Comparison of ENCODE assay signal across 1 cellular context in the genomic region with DNA sequence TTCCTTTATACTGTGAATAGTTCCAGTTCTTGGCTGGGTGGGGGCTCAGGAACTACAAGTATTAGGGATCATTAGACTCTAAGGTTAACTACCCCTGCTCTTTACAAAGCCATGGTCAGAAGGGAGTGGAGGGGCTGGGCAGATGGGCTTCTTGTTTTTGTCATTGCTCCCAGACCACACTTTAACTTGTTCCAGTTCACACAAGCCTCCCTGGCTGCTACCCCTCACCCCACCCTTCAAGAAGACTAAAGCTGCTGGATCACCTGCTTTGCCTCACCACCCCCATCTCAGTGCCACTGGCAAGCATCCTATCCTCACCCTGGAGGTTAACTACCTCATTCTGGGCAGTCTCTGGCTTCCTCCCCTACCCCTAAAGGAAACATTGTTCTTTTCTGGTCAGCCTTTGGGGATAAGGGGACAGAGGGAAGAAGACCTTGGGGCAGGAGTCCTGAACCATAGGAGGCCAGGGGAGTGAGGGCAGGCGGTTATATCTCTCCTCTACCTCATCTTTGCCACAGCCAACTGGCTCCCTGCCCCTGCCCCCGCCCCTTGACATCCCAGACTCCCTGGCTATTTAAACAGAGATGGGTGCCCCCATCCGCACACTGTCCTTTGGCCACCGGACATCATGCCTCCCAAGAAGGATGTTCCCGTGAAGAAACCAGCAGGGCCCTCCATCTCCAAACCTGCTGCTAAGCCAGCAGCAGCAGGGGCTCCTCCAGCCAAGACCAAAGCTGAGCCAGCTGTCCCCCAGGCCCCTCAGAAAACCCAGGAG.
A peak's percentile ranks its signal among the peaks of the same experiment; 100 is the strongest.
TF ChIP-seq lines count a peak whose summit lies in the region.

No MANE protein-coding gene starts in this region.

TF ChIP-seq in HepG2, 621 proteins besides CTCF, POLR2A, EP300 and RAD21:
- TF ChIP-seq ZNF557 (CRISPR knock-in tag; IDR thresholded peaks at IDR 0.05) (no peak), GATAD2A (CRISPR knock-in tag; IDR thresholded peaks at IDR 0.05) (0 out of 2 replicates have a peak, but pooled peaks have one; percentile 2), SUZ12 (IDR thresholded peaks at IDR 0.05; ENCODE audit: low read depth, low read length) (no peak), ZBTB8A (CRISPR knock-in tag; IDR thresholded peaks at IDR 0.05; ENCODE audit: borderline replicate concordance, low read depth) (no peak), ZNF605 (CRISPR knock-in tag; IDR thresholded peaks at IDR 0.05) (0 out of 2 replicates have a peak, but pooled peaks have one; percentile 24), NFIC (IDR thresholded peaks at IDR 0.05; ENCODE audit: low read length) (no peak)
